Comparison of ENCODE assay signal across 8 cellular contexts in the genomic region with DNA sequence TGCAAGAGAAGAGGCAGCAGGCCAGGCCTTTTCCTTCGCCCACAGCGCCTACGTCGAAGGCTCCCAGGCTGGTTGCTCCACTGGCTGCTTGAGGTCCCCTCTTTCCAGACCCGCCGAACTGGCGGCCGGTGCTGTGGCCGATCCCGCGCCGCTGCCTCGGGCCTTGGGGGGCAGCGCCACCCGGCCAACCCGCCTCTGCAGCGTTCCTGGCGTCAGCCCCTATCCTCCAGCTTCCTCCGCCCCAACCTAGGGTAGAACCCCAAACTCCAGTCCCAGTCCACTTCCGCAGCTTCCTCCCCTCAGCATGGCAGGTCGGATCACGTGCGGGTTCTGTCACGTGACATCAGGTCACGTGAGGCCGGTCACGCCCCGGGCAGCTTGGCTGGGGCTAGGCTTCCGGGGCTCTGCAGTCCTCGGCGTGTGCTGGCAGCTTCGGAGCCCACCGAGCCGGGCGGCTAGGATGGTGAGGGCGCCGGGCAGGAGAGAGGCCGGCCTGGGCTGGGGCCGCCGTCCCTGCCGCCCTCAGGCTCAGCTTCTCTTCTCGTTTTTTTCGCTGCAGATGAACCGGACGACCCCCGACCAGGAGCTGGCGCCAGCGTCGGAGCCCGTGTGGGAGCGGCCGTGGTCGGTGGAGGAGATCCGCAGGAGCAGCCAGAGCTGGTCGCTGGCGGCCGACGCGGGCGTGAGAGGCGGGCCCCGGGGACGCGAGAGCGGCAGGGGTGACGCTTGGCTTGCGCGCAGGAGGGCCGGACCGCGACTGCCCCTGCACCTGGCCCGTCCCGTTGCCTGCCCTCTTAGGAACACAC. TPM values are rescaled to one million over a fixed set of nuclear protein-coding genes. Genes with fewer than 3 reads are reported as not detected.
DNase-seq lines count a peak whose midpoint lies in the region; ATAC-seq, FAIRE-seq and TF ChIP-seq lines count a peak whose summit lies in the region.
"Not testable (repeated sequence)": the region's sequence is repeated elsewhere in the genome, so short reads cannot be mapped to it uniquely, and the experiment has no call there.

Gene WASHC2A (plus strand): TSS at position 409 of the 806 bp plus-strand sequence. CDS start 52 bp downstream, at position 461.

- not testable (repeated sequence) for H3K9me2 ChIP-seq in OCI-LY7 (ENCODE audit: insufficient read depth, low read length)

- not testable (repeated sequence) for H3K27me3 ChIP-seq in HUES64 (ENCODE audit: insufficient read depth, low read length); mononuclear cell (ENCODE audit: insufficient read depth, low read length)

- BruUV-seq in OCI-LY7 (replicated peaks; lab: Mats Ljungman, UMichigan), result not testable (repeated sequence)

- H3K27ac ChIP-seq in HUES64 (ENCODE audit: low read depth, low read length); OCI-LY7 (ENCODE audit: low read depth, low read length, poor library complexity, severe bottlenecking): not testable (repeated sequence)

- POLR2A ChIA-PET in OCI-LY7 (lab: Charles Lee), result not testable (repeated sequence)

- H3K4me1 ChIP-seq in HUES64 (ENCODE audit: insufficient read depth, low read length); OCI-LY7 (ENCODE audit: insufficient read depth, low read length, poor library complexity, severe bottlenecking); mononuclear cell (ENCODE audit: insufficient read depth, low read length): not testable (repeated sequence)

- peak; percentile 25 for DNase-seq in D721Med (ENCODE audit: insufficient read length, low spot score)
- DNase-seq in OCI-LY7 (ENCODE audit: low spot score), result peak; percentile 88
- DNase-seq in activated T-cell treated with anti-CD3 and anti-CD28 coated beads for 24 hours (ENCODE audit: low read depth), result peak; percentile 94
- peak; percentile 28 for DNase-seq in epithelial cell of esophagus (ENCODE audit: low read depth)
- DNase-seq in stimulated activated CD8-positive, alpha-beta memory T cell treated with anti-CD3 and anti-CD28 coated beads, Interleukin-2, amount 100 ng/mL, for 48 hours (ENCODE audit: low read depth in 2 of 2), result peak; percentile 69 to 87

- H3K9me3 ChIP-seq in HUES64 (ENCODE audit: insufficient read depth, low read depth, low read length); OCI-LY7 (ENCODE audit: low read length); mononuclear cell (ENCODE audit: low read depth, low read length): not testable (repeated sequence)

- H3K79me2 ChIP-seq in OCI-LY7 (ENCODE audit: insufficient read depth, low read depth, low read length), result not testable (repeated sequence)

- H3K36me3 ChIP-seq in HUES64 (ENCODE audit: insufficient read depth, low read length); OCI-LY7 (ENCODE audit: insufficient read depth, low read length): not testable (repeated sequence)

- FAIRE-seq in D721Med (lab: Jason Lieb, UNC), result not testable (repeated sequence)

- under 1% methylated on average over 51 of the region's 73 CpGs for WGBS in HUES64

- peak within 1 kb of the TSS; percentile 75 for H3K9ac ChIP-seq in HUES64 (ENCODE audit: low read depth, low read length)

- H4K20me1 ChIP-seq in OCI-LY7 (ENCODE audit: insufficient read depth, low read length), result not testable (repeated sequence)

- peak; percentile 92 for ATAC-seq in GM21515 (IDR thresholded peaks at IDR 0.05; ENCODE audit: unreplicated experiment)

- CTCF ChIA-PET in OCI-LY7 (lab: Charles Lee; ENCODE audit: unreplicated experiment), result not testable (repeated sequence)

- H2AFZ ChIP-seq in OCI-LY7 (ENCODE audit: low read length), result peak within 1 kb of the TSS; percentile 46

- H3K4me2 ChIP-seq in OCI-LY7 (ENCODE audit: low read length), result peak within 1 kb of the TSS; percentile 54

- TF ChIP-seq CTCF in D721Med (IDR thresholded peaks at IDR 0.05; ENCODE audit: insufficient read depth, missing control alignments); OCI-LY7 (conservative IDR thresholded peaks at IDR 0.05; ENCODE audit: low read length); epithelial cell of esophagus (IDR thresholded peaks at IDR 0.05; ENCODE audit: insufficient read depth, low read depth, low read length, missing control alignments): not testable (repeated sequence)

- H3K4me3 ChIP-seq in HUES64 (ENCODE audit: low read length), result peak within 1 kb of the TSS; percentile 86
- H3K4me3 ChIP-seq in OCI-LY7 (ENCODE audit: low read depth, low read length, poor library complexity, severe bottlenecking), result peak within 1 kb of the TSS; percentile 74
- peak within 1 kb of the TSS; percentile 61 for H3K4me3 ChIP-seq in epithelial cell of esophagus (ENCODE audit: low read length)
- H3K4me3 ChIP-seq in mononuclear cell (ENCODE audit: low read length), result peak within 1 kb of the TSS; percentile 50

- intact Hi-C loops in OCI-LY7 (cut with micrococcal nuclease; ENCODE audit: unreplicated experiment), result not testable (repeated sequence)

RNA-seq across cellular contexts. Expression of gene WASHC2A, which starts in this region (rescaled TPM):
- polyA plus RNA-seq in HUES64 (2013, experiment 1 of 2), result 20.2 TPM
- polyA plus RNA-seq in HUES64 (2013, experiment 2 of 2), result 21.5 TPM
- 17.5 and 17.6 TPM in 2 replicates for total RNA-seq in OCI-LY7 (2014; rRNA removed; shearing (Covaris generic))
- total RNA-seq in OCI-LY7 (2022) (34.2 and 36.7 TPM in 2 replicates), mononuclear cell (35.3 TPM)

Comparison
In these comparisons a context has a peak if more than half of its experiments do, and no peak if none do; other contexts are left out.
1. DNase-seq: peak in every context shown above with its lines; median percentile 94 in activated T-cell treated with anti-CD3 and anti-CD28 coated beads for 24 hours; 88 in OCI-LY7; 78 in stimulated activated CD8-positive, alpha-beta memory T cell treated with anti-CD3 and anti-CD28 coated beads, Interleukin-2, amount 100 ng/mL, for 48 hours; 28 in epithelial cell of esophagus; 25 in D721Med.